Comparison of ENCODE assay signal across 8 cellular contexts in genomic region chr14:50955373-50956043, GRCh38. TPM values are rescaled to one million over a fixed set of nuclear protein-coding genes. Genes with fewer than 3 reads are reported as not detected.
DNase-seq lines count a peak whose midpoint lies in the region; ATAC-seq and TF ChIP-seq lines count a peak whose summit lies in the region.

No MANE protein-coding gene starts in this region.

- no peaks in the 10 kb centered on the region for H3K27me3 ChIP-seq in BE2C
- no peaks in the 10 kb centered on the region for H3K27me3 ChIP-seq in kidney epithelial cell (ENCODE audit: control insufficient read depth, insufficient read depth, low read length)

- no peak overlapping the region for H3K4me3 Mint-ChIP-seq in brain

- H3K27ac Mint-ChIP-seq in brain: peak overlapping the region; percentile 7 to 87 (median 63)

- peaks cover 18% of the 10 kb centered on the region for H3K4me1 Mint-ChIP-seq in brain

- peaks cover 14% of the 10 kb centered on the region for H3K4me1 ChIP-seq in BE2C

- DNase-seq in BE2C (peak; percentile 83), GOT3 (lab: John Stamatoyannopoulos, UW) (peak; percentile 35), NCI-H748 (lab: John Stamatoyannopoulos, UW; ENCODE audit: unreplicated experiment) (peak; percentile 73), kidney epithelial cell (ENCODE audit: low read depth) (peak; percentile 91)
- DNase-seq in stimulated activated naive CD8-positive, alpha-beta T cell treated with anti-CD3 and anti-CD28 coated beads, Interleukin-15, Interleukin-2, amounts not matched to agents 100 U/mL and 50 U/mL, for 24 hours: peak; percentile 44
- no peak for DNase-seq in activated CD4-positive, CD25-positive, alpha-beta regulatory T cell (lab: John Stamatoyannopoulos, UW)

- peak; percentile 76 for ATAC-seq in stimulated activated naive CD8-positive, alpha-beta T cell treated with anti-CD3 and anti-CD28 coated beads, Interleukin-15, Interleukin-2, amounts not matched to agents 100 U/mL and 50 U/mL, for 24 hours
- no peak for ATAC-seq in HG02981 (IDR thresholded peaks at IDR 0.05; ENCODE audit: unreplicated experiment)

- H3K27me3 Mint-ChIP-seq in brain: peaks cover 5% of the 10 kb centered on the region

- H3K9me3 ChIP-seq in BE2C: no peaks in the 10 kb centered on the region

- peaks cover 0 to 2% (median 0%) of the 10 kb centered on the region in 5 experiments for H3K9me3 Mint-ChIP-seq in brain

- H3K36me3 ChIP-seq in BE2C (no peaks in the 10 kb centered on the region), kidney epithelial cell (ENCODE audit: control insufficient read depth, insufficient read depth, low read length) (no peaks in the 10 kb centered on the region)

- no peaks in the 10 kb centered on the region for H3K36me3 Mint-ChIP-seq in brain

- TF ChIP-seq CTCF in BE2C (IDR thresholded peaks at IDR 0.05; ENCODE audit: low read depth, low read length) (peak; percentile 73), brain (conservative IDR thresholded peaks at IDR 0.05) (no peak), kidney epithelial cell (IDR thresholded peaks at IDR 0.05; ENCODE audit: insufficient read depth, low read length, poor library complexity, severe bottlenecking) (peak; percentile 47)

- H3K4me3 ChIP-seq in BE2C (ENCODE audit: low read depth, low read length) (no peak overlapping the region), kidney epithelial cell (ENCODE audit: low read depth, low read length) (no peak overlapping the region)

RNA-seq across cellular contexts. Expression of gene PYGL, which starts 11.2 kb away (rescaled TPM):
- polyA plus RNA-seq in BE2C (2012; ENCODE audit: insufficient read depth, insufficient read length, low read depth): 1.9 TPM
- polyA plus RNA-seq in brain (ENCODE audit: insufficient read depth, low read depth, low replicate concordance): 2.4 TPM
- 41.1 and 48.2 TPM in 2 replicates for total RNA-seq in kidney epithelial cell

Comparison
In these comparisons a context has a peak if more than half of its experiments do, and no peak if none do; other contexts are left out.
1. DNase-seq: peak in BE2C (single experiment), GOT3 (single experiment), NCI-H748 (single experiment), kidney epithelial cell (single experiment) and stimulated activated naive CD8-positive, alpha-beta T cell treated with anti-CD3 and anti-CD28 coated beads, Interleukin-15, Interleukin-2, amounts not matched to agents 100 U/mL and 50 U/mL, for 24 hours (single experiment); none in activated CD4-positive, CD25-positive, alpha-beta regulatory T cell (0 of 4).
2. CTCF ChIP-seq: peak in BE2C (single experiment) and kidney epithelial cell (single experiment); none in brain (0 of 2).